3 cellular contexts compared by ENCODE assay signal in genomic region chr7:156261581-156261980, GRCh38.
TF ChIP-seq lines count a peak whose summit lies in the region.

No MANE protein-coding gene starts in this region.

TF ChIP-seq in IMR-90, 13 proteins besides CTCF, POLR2A, EP300 and RAD21:
- TF ChIP-seq MAZ (IDR thresholded peaks at IDR 0.05; ENCODE audit: borderline replicate concordance, low read depth, low read length) (no peak), ELK1 (IDR thresholded peaks at IDR 0.05; ENCODE audit: borderline replicate concordance, low read depth, low read length) (no peak), RFX5 (IDR thresholded peaks at IDR 0.05; ENCODE audit: low read depth, low read length) (no peak), NFE2L2 (IDR thresholded peaks at IDR 0.05; ENCODE audit: low read depth, low read length) (no peak), MXI1 (IDR thresholded peaks at IDR 0.05; ENCODE audit: borderline replicate concordance, low read depth, low read length) (no peak), MAFK (IDR thresholded peaks at IDR 0.05; ENCODE audit: low read depth, low read length) (no peak), CEBPB (IDR thresholded peaks at IDR 0.05; ENCODE audit: low read depth, low read length) (0 out of 2 replicates have a peak, but pooled peaks have one; percentile 16), FOS (IDR thresholded peaks at IDR 0.05; ENCODE audit: low read depth, low read length) (no peak), SMC3 (IDR thresholded peaks at IDR 0.05; ENCODE audit: low read depth, low read length) (no peak)

TF ChIP-seq in K562, 482 proteins besides CTCF, POLR2A, EP300 and RAD21:
- no peak for TF ChIP-seq ETS2 (tag; IDR thresholded peaks at IDR 0.05; ENCODE audit: borderline replicate concordance, poor library complexity, severe bottlenecking)
- TF ChIP-seq CEBPB (tag; IDR thresholded peaks at IDR 0.05): peak; percentile 51; the same call in 1 of the 2 replicates
- no peak for TF ChIP-seq NCOA1 (IDR thresholded peaks at IDR 0.05; ENCODE audit: low read depth)

TF ChIP-seq in H1, 55 proteins besides CTCF, POLR2A, EP300 and RAD21:
- TF ChIP-seq CEBPB (IDR thresholded peaks at IDR 0.05; ENCODE audit: low read depth, low read length) (peak; percentile 53; the same call in 1 of the 2 replicates), E2F6 (IDR thresholded peaks at IDR 0.05) (no peak), CHD1 (IDR thresholded peaks at IDR 0.05; ENCODE audit: low read depth, low read length) (no peak), BCL11A (IDR thresholded peaks at IDR 0.05; ENCODE audit: low read depth in 2 of 2, low read length in 2 of 2) (no peak), ATF3 (IDR thresholded peaks at IDR 0.05; ENCODE audit: insufficient read depth, low read depth, low read length) (no peak), ATF2 (IDR thresholded peaks at IDR 0.05; ENCODE audit: low read length) (no peak), CHD2 (IDR thresholded peaks at IDR 0.05; ENCODE audit: low read length) (no peak)
